Comparison of ENCODE assay signal across 22 cellular contexts in the genomic region with DNA sequence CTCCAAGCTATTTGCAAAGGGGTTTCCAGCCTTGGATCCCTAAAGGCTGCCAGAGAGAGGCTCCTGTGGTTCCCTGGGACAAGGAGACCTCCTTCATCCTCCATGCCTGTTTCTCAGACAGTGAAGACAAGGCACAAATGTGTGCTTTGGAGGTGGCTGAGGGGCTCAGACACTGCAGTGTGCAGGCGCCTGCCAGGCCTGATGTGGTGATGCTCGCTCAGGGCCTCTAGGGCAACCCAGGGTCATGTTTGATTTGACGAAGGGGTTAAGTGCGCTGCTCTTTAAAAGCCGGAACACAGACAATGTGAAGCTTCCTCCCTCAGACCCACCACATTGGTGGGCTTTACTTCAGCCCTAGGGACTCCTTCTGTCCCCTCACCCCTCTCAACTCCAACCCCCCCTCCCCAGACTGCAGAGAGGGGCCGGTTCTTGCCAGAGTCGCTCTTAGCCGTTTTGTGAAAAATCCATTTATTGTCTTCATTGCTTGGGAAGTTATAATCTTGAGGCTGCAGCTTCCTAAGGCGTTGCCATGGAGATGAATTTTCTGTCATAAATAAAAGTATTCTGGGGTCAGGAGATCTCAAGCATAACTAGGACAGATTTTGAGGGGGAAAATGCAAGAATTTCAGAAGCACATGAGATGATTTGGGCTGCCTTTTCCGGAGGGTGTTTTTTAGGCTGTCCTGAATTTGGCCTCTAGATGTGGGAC. TPM values are rescaled to one million over a fixed set of nuclear protein-coding genes. Genes with fewer than 3 reads are reported as not detected.
DNase-seq lines count a peak whose midpoint lies in the region; ATAC-seq, FAIRE-seq and TF ChIP-seq lines count a peak whose summit lies in the region.
"Had no signal": no experiment of that assay in that cellular context is flagged by ENCODE, and none has a peak within 500 bp of the region (broad histone marks: within the 10 kb centered on the region; RNA-seq: fewer than 3 reads in every experiment).

No MANE protein-coding gene starts in this region.

- TF ChIP-seq EP300 in K562 (IDR thresholded peaks at IDR 0.05; ENCODE audit: low read length), result no peak

- H3K9me1 ChIP-seq in K562 (ENCODE audit: control insufficient read depth, insufficient read depth, low read length), result no peaks in the 10 kb centered on the region

- TF ChIP-seq POLR2A in K562 (conservative IDR thresholded peaks at IDR 0.05), result no peak

- H3K4me1 ChIP-seq in K562 (replicated peaks in 1 of 2; ENCODE audit: control insufficient read depth in 2 of 2, insufficient read depth in 2 of 2, low read length in 2 of 2), result peaks cover 20 to 41% of the 10 kb centered on the region in 2 experiments

- no peaks in the 10 kb centered on the region; the same call in 1 of the 2 replicates for H3K27me3 ChIP-seq in H7 (ENCODE audit: control insufficient read depth, insufficient read depth, low read length)
- H3K27me3 ChIP-seq in K562 (ENCODE audit: control insufficient read depth in 2 of 2, insufficient read depth in 2 of 2, low read length in 2 of 2), result peaks cover 8 to 17% of the 10 kb centered on the region in 2 experiments; a peak in 4 of 5 replicates
- H3K27me3 ChIP-seq: BLaER1 had no signal

- no peaks in the 10 kb centered on the region for H3K9me3 ChIP-seq in K562 (replicated peaks; ENCODE audit: control insufficient read depth, insufficient read depth, low read depth, low read length)
- H3K9me3 ChIP-seq: BLaER1 had no signal

- no peak overlapping the region for H3K4me2 ChIP-seq in K562 (ENCODE audit: insufficient read depth, low read length)

- no peaks in the 10 kb centered on the region for H3K36me3 ChIP-seq in H7 (replicated peaks; ENCODE audit: control insufficient read depth, insufficient read depth, low read length)
- no peaks in the 10 kb centered on the region for H3K36me3 ChIP-seq in K562 (ENCODE audit: control insufficient read depth, insufficient read depth, low read length)
- H3K36me3 ChIP-seq: BLaER1 had no signal

- in situ Hi-C loops in K562 (cut with MboI) (no loop called here), GM13976 (cut with MboI; ENCODE audit: low sequenced_read_pairs, unreplicated experiment) (no loop called here)

- no TSS peak for BruUV-seq in K562 (replicated peaks; lab: Mats Ljungman, UMichigan)

- FAIRE-seq in K562 (lab: Jason Lieb, UNC), result no peak
- FAIRE-seq: GM12892 had no signal

- POLR2A ChIA-PET in K562 (lab: Yijun Ruan, JAX), result no interaction called here

- no peak overlapping the region for H3K4me3 ChIP-seq in H7 (ENCODE audit: insufficient read depth, low read depth, low read length)
- no peak overlapping the region for H3K4me3 ChIP-seq in K562
- H3K4me3 ChIP-seq: BLaER1 had no signal

- CTCF ChIA-PET in K562 (lab: Yijun Ruan, JAX; ENCODE audit: low intra/inter-chr PET ratio), result no interaction called here

- no peaks in the 10 kb centered on the region for H3K79me2 ChIP-seq in K562 (ENCODE audit: control insufficient read depth, insufficient read depth, low read length)

- H3K9ac ChIP-seq in K562 (ENCODE audit: insufficient read depth in 1 of 2, low read depth in 2 of 2, low read length in 2 of 2), result no peak overlapping the region
- H3K9ac ChIP-seq: BLaER1 had no signal

- DNase-seq in H7 (peak; percentile 26), K562 (ENCODE audit: extremely low read depth in 1 of 4, low spot score in 3 of 4) (no peak), mesenteric fat pad (ENCODE audit: low spot score) (peak; percentile 41), sciatic nerve (ENCODE audit: low spot score) (peak; percentile 33), OCI-M1 (lab: John Stamatoyannopoulos, UW) (no peak), kidney glomerular epithelial cell (lab: John Stamatoyannopoulos, UW) (no peak), GM13976 (ENCODE audit: low spot score) (no peak)
- DNase-seq: Calu3; HCEC 1CT; NCI-H1092 treated with DMSO at 0.1 percent for 48 hours; NCI-H1694; NCI-H2081 treated with DMSO at 0.1 percent for 48 hours; NCI-H510A; NCI-H748 treated with DMSO at 0.1 percent for 48 hours; NK-92 treated with Interleukin-12 subunit alpha and Interleukin-12 subunit beta, amount 100 ng/mL, for 24 hours; SIG-M5 had no signal

- no peak overlapping the region for H3K27ac ChIP-seq in K562 (ENCODE audit: extremely low read depth, low read depth, low read length)
- H3K27ac ChIP-seq: BLaER1 had no signal

- ATAC-seq in K562 (no peak), sciatic nerve (no peak), GM19351 (IDR thresholded peaks at IDR 0.05; ENCODE audit: unreplicated experiment) (no peak)
- ATAC-seq: CD8-positive, alpha-beta T cell; SK-N-SH treated with all-trans-retinoic acid at 6 μM for 48 hours had no signal

- intact Hi-C loops in K562 (cut with micrococcal nuclease), result no loop called here
- intact Hi-C loops in sciatic nerve (cut with DNase I), result no loop called here

- TF ChIP-seq CTCF in K562 (IDR thresholded peaks at IDR 0.05 in 2 of 3, conservative IDR thresholded peaks at IDR 0.05 in 1 of 3; ENCODE audit: insufficient read depth in 2 of 3, low read depth in 1 of 3, low read length in 3 of 3), result no peak
- no peak for TF ChIP-seq CTCF in GM13976 (IDR thresholded peaks at IDR 0.05; ENCODE audit: borderline replicate concordance, control extremely low read depth, extremely low read depth, insufficient read depth, missing control alignments)

- TF ChIP-seq RAD21 in K562 (CRISPR knock-in tag; conservative IDR thresholded peaks at IDR 0.05 in 1 of 2, IDR thresholded peaks at IDR 0.05 in 1 of 2), result no peak

- no peaks in the 10 kb centered on the region for H4K20me1 ChIP-seq in K562 (replicated peaks; ENCODE audit: control insufficient read depth, insufficient read depth, low read length)
- H4K20me1 ChIP-seq: BLaER1 had no signal

- 23% methylated on average over 10 of the region's 10 CpGs for WGBS in K562 (ENCODE audit: insufficient coverage, low coverage, missing lambda C conversion rate)

- no peak overlapping the region for H2AFZ ChIP-seq in K562 (ENCODE audit: low read depth, low read length)

TF ChIP-seq in K562, 482 proteins besides CTCF, POLR2A, EP300 and RAD21:
- peak; percentile 70 for TF ChIP-seq RFX1 (IDR thresholded peaks at IDR 0.05)
- TF ChIP-seq ZNF644 (tag; IDR thresholded peaks at IDR 0.05; ENCODE audit: low read depth), result no peak

RNA-seq across cellular contexts. Expression of a gene that starts 35.8 kb away (rescaled TPM):
- 149 and 202 TPM in 2 replicates for total RNA-seq in H7 (2014; rRNA removed; shearing (Covaris generic))
- total RNA-seq in K562 (2011; cell fraction: chromatin; rRNA removed; ENCODE audit: low replicate concordance), result 21.5 and 51.6 TPM in 2 replicates
- total RNA-seq in K562 (2011; cell fraction: nucleolus; rRNA removed), result 36.1 and 57.4 TPM in 2 replicates
- total RNA-seq in K562 (2011; cell fraction: nucleoplasm; rRNA removed), result 30.2 and 38.4 TPM in 2 replicates
- 8.1 and 10.0 TPM in 2 replicates for total RNA-seq in K562 (2014; rRNA removed)
- 3.6 and 5.0 TPM in 2 replicates for total RNA-seq in K562 (2014; rRNA removed; fragmentation: Illumina TruSeq; extraction: Trizol)
- total RNA-seq in K562 (2015; rRNA removed; fragmentation: Illumina TruSeq; extraction: Trizol), result 4.6 and 6.1 TPM in 2 replicates
- total RNA-seq in K562 (2021), result 9.8 and 10.2 TPM in 2 replicates
- polyA plus RNA-seq in K562 (2011; rRNA removed), result 7.9 TPM in 2 replicates
- 5.2 and 10.8 TPM in 2 replicates for polyA plus RNA-seq in K562 (2011; cell fraction: cytosol; rRNA removed)
- polyA plus RNA-seq in K562 (2011; cell fraction: nucleus; rRNA removed), result 13.3 and 32.6 TPM in 2 replicates
- 6.4 and 9.1 TPM in 2 replicates for polyA plus RNA-seq in K562 (2012)
- polyA plus RNA-seq in K562 (2014; fragmentation: Illumina TruSeq; extraction: Trizol), result 2.5 and 4.7 TPM in 2 replicates
- polyA plus RNA-seq in K562 (2014; fragmentation: Nextera tagmentation; extraction: Ambion mirVana), result 1 to 10 TPM; 3.9 to 9.5 TPM
- 2.6 and 3.6 TPM in 2 replicates for polyA plus RNA-seq in K562 (2014; rRNA removed)
- 24.4 and 37.5 TPM in 2 replicates for polyA minus RNA-seq in K562 (2011; rRNA and poly(A)+ RNA removed)
- polyA minus RNA-seq in K562 (2011; cell fraction: cytosol; rRNA and poly(A)+ RNA removed), result 34.5 and 45.2 TPM in 2 replicates
- polyA minus RNA-seq in K562 (2011; cell fraction: nucleus; rRNA and poly(A)+ RNA removed), result 11.0 and 13.5 TPM in 2 replicates
- total RNA-seq in mesenteric fat pad, result 19.7 TPM
- 36.5 TPM for total RNA-seq in sciatic nerve
- total RNA-seq: OCI-LY7 had no signal

Comparison
In these comparisons a context has a peak if more than half of its experiments do, and no peak if none do; other contexts are left out.
1. DNase-seq: peak in H7 (single experiment), mesenteric fat pad (single experiment) and sciatic nerve (single experiment); none in K562 (0 of 4), OCI-M1 (single experiment), kidney glomerular epithelial cell (single experiment) and GM13976 (single experiment).